8 cellular contexts compared by ENCODE assay signal in genomic region chr16:56989988-56990387, GRCh38. TPM values are rescaled to one million over a fixed set of nuclear protein-coding genes. Genes with fewer than 3 reads are reported as not detected.
DNase-seq lines count a peak whose midpoint lies in the region; ATAC-seq and TF ChIP-seq lines count a peak whose summit lies in the region.

No MANE protein-coding gene starts in this region.

- peak overlapping the region; percentile 91 for H3K4me2 ChIP-seq in hepatocyte

- no peak for ATAC-seq in GM21390 (IDR thresholded peaks at IDR 0.05; ENCODE audit: unreplicated experiment)

- H3K4me1 ChIP-seq in HAP-1 (peaks cover 16% of the 10 kb centered on the region), hepatocyte (ENCODE audit: insufficient read depth) (peaks cover 3% of the 10 kb centered on the region)

- peaks cover 71% of the 10 kb centered on the region for H3K4me1 Mint-ChIP-seq in activated CD4-positive, alpha-beta memory T cell treated with anti-CD3 and anti-CD28 coated beads, Interleukin-2, amount 10 ng/mL, durations not matched to agents 7 days and 5 days

- H3K4me3 Mint-ChIP-seq in activated CD4-positive, alpha-beta memory T cell treated with anti-CD3 and anti-CD28 coated beads, Interleukin-2, amount 10 ng/mL, durations not matched to agents 7 days and 5 days: peak overlapping the region; percentile 99

- TF ChIP-seq CTCF in hepatocyte (IDR thresholded peaks at IDR 0.05; ENCODE audit: poor library complexity): no peak

- H3K27ac Mint-ChIP-seq in activated CD4-positive, alpha-beta memory T cell treated with anti-CD3 and anti-CD28 coated beads, Interleukin-2, amount 10 ng/mL, durations not matched to agents 7 days and 5 days: peak overlapping the region; percentile 100

- 55% methylated on average over 7 of the region's 7 CpGs for WGBS in hepatocyte (ENCODE audit: low lambda C conversion rate, missing lambda C conversion rate)

- H3K9me3 Mint-ChIP-seq in activated CD4-positive, alpha-beta memory T cell treated with anti-CD3 and anti-CD28 coated beads, Interleukin-2, amount 10 ng/mL, durations not matched to agents 7 days and 5 days: no peaks in the 10 kb centered on the region

- H3K36me3 ChIP-seq in HAP-1 (replicated peaks): no peaks in the 10 kb centered on the region
- H3K36me3 ChIP-seq in hepatocyte (replicated peaks; ENCODE audit: insufficient read depth, low read depth): no peaks in the 10 kb centered on the region

- peak overlapping the region; percentile 57 for H3K4me3 ChIP-seq in HAP-1
- H3K4me3 ChIP-seq in hepatocyte: peak overlapping the region; percentile 74
- H3K4me3 ChIP-seq in skin epidermis: peak overlapping the region; percentile 59 to 75 (median 69)

- H3K9me3 ChIP-seq in HAP-1 (no peaks in the 10 kb centered on the region), hepatocyte (ENCODE audit: low read depth) (no peaks in the 10 kb centered on the region)

- peaks cover 85% of the 10 kb centered on the region for H3K36me3 Mint-ChIP-seq in activated CD4-positive, alpha-beta memory T cell treated with anti-CD3 and anti-CD28 coated beads, Interleukin-2, amount 10 ng/mL, durations not matched to agents 7 days and 5 days (ENCODE audit: low read depth)

- CTCF ChIA-PET in activated CD4-positive, alpha-beta memory T cell treated with anti-CD3 and anti-CD28 coated beads, Interleukin-2, amount 10 ng/mL, durations not matched to agents 7 days and 5 days (lab: Charles Lee): interaction anchor here (0.6 to 2.7 kb wide), 7 partner anchors 8 to 52 kb away, joined by 3 to 11 read pairs (median 5); no protein-coding TSS in a partner anchor

- no peaks in the 10 kb centered on the region for H3K9me2 ChIP-seq in hepatocyte (replicated peaks; ENCODE audit: insufficient read depth)

- no peak for DNase-seq in HAP-1 (ENCODE audit: low spot score in 2 of 2)
- no peak for DNase-seq in activated CD4-positive, alpha-beta memory T cell treated with anti-CD3 and anti-CD28 coated beads, Interleukin-2, amount 10 ng/mL, durations not matched to agents 7 days and 5 days
- DNase-seq in hepatocyte (ENCODE audit: low spot score): no peak
- no peak for DNase-seq in NCI-H446 (lab: John Stamatoyannopoulos, UW)
- DNase-seq in globus pallidus (ENCODE audit: low spot score): no peak
- DNase-seq in NCI-H2227 treated with DMSO at 0.1 percent for 48 hours (lab: John Stamatoyannopoulos, UW): no peak

- no peak overlapping the region for H3K27ac ChIP-seq in hepatocyte
- H3K27ac ChIP-seq in skin epidermis: peak overlapping the region; percentile 80 to 99 (median 93)

- no peaks in the 10 kb centered on the region for H3K79me2 ChIP-seq in hepatocyte

- POLR2A ChIA-PET in activated CD4-positive, alpha-beta memory T cell treated with anti-CD3 and anti-CD28 coated beads, Interleukin-2, amount 10 ng/mL, durations not matched to agents 7 days and 5 days (lab: Charles Lee): interaction anchor here (0.7 to 22.6 kb wide), 22 partner anchors 11 to 612 kb away, joined by 3 to 373 read pairs (median 6); partner anchors contain the start of genes CIAPIN1, COQ9, HERPUD1 and PSME3IP1

- no peaks in the 10 kb centered on the region for H4K20me1 ChIP-seq in hepatocyte (ENCODE audit: insufficient read depth, poor library complexity, severe bottlenecking)

- no peaks in the 10 kb centered on the region for H3K27me3 ChIP-seq in HAP-1 (ENCODE audit: low read depth)
- H3K27me3 ChIP-seq in hepatocyte: peaks cover 10% of the 10 kb centered on the region

- in situ Hi-C loops in HAP-1 (cut with MboI; ENCODE audit: low sequenced_read_pairs): loop anchor here (10.0 kb wide), 1 partner anchor 55 kb away; no protein-coding TSS in a partner anchor

- H2AFZ ChIP-seq in hepatocyte: peak overlapping the region; percentile 64

- no peaks in the 10 kb centered on the region for H3K27me3 Mint-ChIP-seq in activated CD4-positive, alpha-beta memory T cell treated with anti-CD3 and anti-CD28 coated beads, Interleukin-2, amount 10 ng/mL, durations not matched to agents 7 days and 5 days

RNA-seq across cellular contexts. Expression of gene NLRC5, which starts 0.6 kb away (rescaled TPM):
- 100 to 1,000 TPM; 259 to 263 TPM for total RNA-seq in activated CD4-positive, alpha-beta memory T cell treated with anti-CD3 and anti-CD28 coated beads, Interleukin-2, amount 10 ng/mL, durations not matched to agents 7 days and 5 days
- total RNA-seq in hepatocyte: 1.3 and 6.4 TPM in 2 replicates
- 4.5 and 7.0 TPM in 2 replicates for polyA plus RNA-seq in hepatocyte

RNA-seq across cellular contexts. Expression of gene CETP, which starts 28.2 kb away (rescaled TPM):
- not detected for total RNA-seq in activated CD4-positive, alpha-beta memory T cell treated with anti-CD3 and anti-CD28 coated beads, Interleukin-2, amount 10 ng/mL, durations not matched to agents 7 days and 5 days
- not detected in 2 replicates for total RNA-seq in hepatocyte
- not detected in 2 replicates for polyA plus RNA-seq in hepatocyte

RNA-seq across cellular contexts. Expression of gene HERPUD1, which starts 58.0 kb away (rescaled TPM):
- total RNA-seq in activated CD4-positive, alpha-beta memory T cell treated with anti-CD3 and anti-CD28 coated beads, Interleukin-2, amount 10 ng/mL, durations not matched to agents 7 days and 5 days: 100 to 1,000 TPM; 166 to 171 TPM
- 201 and 253 TPM in 2 replicates for total RNA-seq in hepatocyte
- polyA plus RNA-seq in hepatocyte: 185 and 199 TPM in 2 replicates

Comparison
In these comparisons a context has a peak if more than half of its experiments do, and no peak if none do; other contexts are left out.
1. RNA of gene NLRC5, which starts 0.6 kb away (total RNA-seq): 259 to 263 TPM in activated CD4-positive, alpha-beta memory T cell treated with anti-CD3 and anti-CD28 coated beads, Interleukin-2, amount 10 ng/mL, durations not matched to agents 7 days and 5 days; 1.3 to 6.4 TPM in hepatocyte; every median in the first group is over 10 times any median in the second.
2. Peak in every context shown above with its lines, with median percentiles within 50 percentile points of each other: H3K4me3 ChIP-seq.